In the genomic region with DNA sequence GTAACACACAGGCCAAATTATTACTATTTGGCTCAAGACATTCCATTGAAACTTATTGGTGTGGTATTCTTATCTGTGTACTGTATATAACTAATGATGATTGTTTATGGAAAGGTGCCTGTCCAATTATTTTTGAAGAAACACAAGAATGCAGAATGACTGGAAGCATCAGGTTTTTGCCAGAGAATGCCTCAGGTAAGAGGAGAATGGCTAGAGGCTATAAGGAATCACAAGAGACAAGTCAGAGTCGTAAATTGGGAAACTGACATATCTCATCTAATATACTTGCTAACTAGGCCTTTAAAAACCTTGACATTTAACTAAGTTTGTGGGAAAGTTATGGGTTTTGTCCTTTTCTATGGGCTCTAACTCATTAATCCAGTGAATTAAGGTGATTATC, we compare ENCODE assay signal across 24 cellular contexts.
"Had no signal": no experiment of that assay in that cellular context is flagged by ENCODE, and none has a peak within 500 bp of the region (broad histone marks: within the 10 kb centered on the region; RNA-seq: fewer than 3 reads in every experiment).

No MANE protein-coding gene starts in this region.

- DNase-seq: activated CD4-positive, alpha-beta memory T cell treated with anti-CD3 and anti-CD28 coated beads, Interleukin-2, amount 10 ng/mL, durations not matched to agents 7 days and 5 days; activated CD4-positive, alpha-beta T cell treated with anti-CD3 and anti-CD28 coated beads, Interleukin-2, amount 10 ng/mL, durations not matched to agents 7 days and 5 days; activated CD4-positive, CD25-positive, alpha-beta regulatory T cell; activated CD8-positive, alpha-beta memory T cell treated with anti-CD3 and anti-CD28 coated beads, Interleukin-2, amount 50 U/mL, for 4 hours; activated gamma-delta T cell treated with Interleukin-2 at 50 U/mL for 16 hours; activated naive CD4-positive, alpha-beta T cell treated with anti-CD3 and anti-CD28 coated beads, Interleukin-2, amount 10 ng/mL, durations not matched to agents 7 days and 5 days; activated naive CD8-positive, alpha-beta T cell treated with anti-CD3 and anti-CD28 coated beads for 36 hours; activated T-cell treated with anti-CD3 and anti-CD28 coated beads, Interleukin-2, amount 50 U/mL, for 72 hours; adrenal gland; anterior cingulate cortex; cerebellar nuclear complex; MG63; MV-4-11; NCI-H1417 treated with DMSO at 0.1 percent for 48 hours; NCI-H1694; NCI-H2029; NCI-H2107; NCI-H510A; NCI-H526 treated with DMSO at 0.1 percent for 48 hours; NCI-H82; SIG-M5; T-cell; T-helper 2 cell; T1000 had no signal

- H3K4me1 ChIP-seq: adrenal gland had no signal

- ATAC-seq: activated T-cell treated with anti-CD3 and anti-CD28 coated beads, Interleukin-2, amount 50 U/mL, for 72 hours; T-cell had no signal

- H3K9me3 ChIP-seq: adrenal gland, MG63 had no signal

- H3K27me3 ChIP-seq: adrenal gland, MG63 had no signal

- H3K36me3 ChIP-seq: adrenal gland, MG63 had no signal

- H3K27ac ChIP-seq: adrenal gland had no signal

- H3K4me3 ChIP-seq: adrenal gland, MG63 had no signal
